ENCODE assay signal across 30 cellular contexts in the genomic region with DNA sequence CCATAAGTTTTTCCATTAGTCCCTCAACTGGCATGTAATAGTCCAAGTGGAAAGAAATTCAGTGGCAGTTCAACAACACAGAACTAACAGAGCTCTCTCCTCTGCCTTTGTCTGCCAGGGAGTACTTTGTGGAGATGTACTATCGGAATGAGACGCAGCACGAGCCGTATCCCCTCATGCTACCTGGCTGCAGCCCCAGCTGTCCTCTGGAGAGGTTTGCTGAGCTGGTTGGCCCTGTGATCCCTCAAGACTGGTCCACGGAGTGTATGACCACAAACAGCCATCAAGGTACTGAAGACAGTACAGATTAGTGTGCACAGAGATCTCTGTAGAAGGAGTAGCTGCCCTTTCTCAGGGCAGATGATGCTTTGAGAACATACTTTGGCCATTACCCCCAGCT. TPM values are rescaled to one million over a fixed set of nuclear protein-coding genes. Genes with fewer than 3 reads are reported as not detected.
"Had no signal": no experiment of that assay in that cellular context is flagged by ENCODE, and none has a peak within 500 bp of the region (broad histone marks: within the 10 kb centered on the region; RNA-seq: fewer than 3 reads in every experiment).

No MANE protein-coding gene starts in this region.

- FAIRE-seq: colon, endometrium, endothelial cell of umbilical vein, frontal cortex had no signal

- ATAC-seq: effector memory CD8-positive, alpha-beta T cell; esophagus mucosa; foreskin keratinocyte; gastrocnemius medialis; gastroesophageal sphincter; heart left ventricle; heart right ventricle had no signal

- H3K27ac ChIP-seq: colonic mucosa, coronary artery, dorsolateral prefrontal cortex, epithelial cell of prostate, esophagus muscularis mucosa, esophagus squamous epithelium, foreskin keratinocyte, gastrocnemius medialis, gastroesophageal sphincter, heart left ventricle, heart right ventricle had no signal

- H3K9me3 ChIP-seq: colonic mucosa, esophagus muscularis mucosa, esophagus squamous epithelium, gastrocnemius medialis, gastroesophageal sphincter, heart left ventricle, heart right ventricle had no signal

- DNase-seq: colonic mucosa; cortex of kidney; dermis blood vessel endothelial cell; dorsolateral prefrontal cortex; effector CD4-positive, alpha-beta T cell; effector CD8-positive, alpha-beta T cell; effector memory CD4-positive, alpha-beta T cell; effector memory CD8-positive, alpha-beta T cell; endodermal cell; erythroblast; esophagus squamous epithelium; foreskin fibroblast; foreskin keratinocyte; foreskin melanocyte; gastrocnemius medialis; glutamatergic neuron; head of caudate nucleus; heart left ventricle; heart right ventricle had no signal

- H3K4me3 ChIP-seq: colonic mucosa, coronary artery, dorsolateral prefrontal cortex, esophagus muscularis mucosa, esophagus squamous epithelium, gastrocnemius medialis, gastroesophageal sphincter, heart left ventricle, heart right ventricle had no signal

- H3K27me3 ChIP-seq: colonic mucosa, dorsolateral prefrontal cortex, esophagus muscularis mucosa, esophagus squamous epithelium, foreskin keratinocyte, gastrocnemius medialis, gastroesophageal sphincter, heart left ventricle had no signal

- H3K36me3 ChIP-seq: colonic mucosa, esophagus muscularis mucosa, gastrocnemius medialis, gastroesophageal sphincter had no signal

- H3K4me1 ChIP-seq: colonic mucosa, esophagus squamous epithelium, foreskin keratinocyte had no signal

RNA-seq across cellular contexts. Expression of a gene that starts 39.4 kb away (rescaled TPM):
- total RNA-seq: dermis blood vessel endothelial cell, dermis microvascular lymphatic vessel endothelial cell, endothelial cell of umbilical vein, frontal cortex, glomerular endothelial cell had no signal
- polyA plus RNA-seq: endothelial cell of umbilical vein had no signal
